In genomic region chr20:50790651-50791277, GRCh38 we compare ENCODE assay signal across 1 cellular context.
TF ChIP-seq lines count a peak whose summit lies in the region.

No MANE protein-coding gene starts in this region.

TF ChIP-seq in HepG2, 621 proteins besides CTCF, POLR2A, EP300 and RAD21 (continued from another document and continues in another):
- peak; percentile 79; the same call in 1 of the 2 replicates for TF ChIP-seq ISX (CRISPR knock-in tag; conservative IDR thresholded peaks at IDR 0.05)
- TF ChIP-seq KDM5A (IDR thresholded peaks at IDR 0.05; ENCODE audit: borderline replicate concordance, low read length) = no peak
- TF ChIP-seq SKI (IDR thresholded peaks at IDR 0.05; ENCODE audit: partially characterized antibody) = peak; percentile 40
- TF ChIP-seq EEA1 (CRISPR knock-in tag; IDR thresholded peaks at IDR 0.05; ENCODE audit: borderline replicate concordance) = no peak
- TF ChIP-seq ZNF577 (CRISPR knock-in tag; IDR thresholded peaks at IDR 0.05; ENCODE audit: borderline replicate concordance, low read depth) = no peak
- TF ChIP-seq, protein P1, sequence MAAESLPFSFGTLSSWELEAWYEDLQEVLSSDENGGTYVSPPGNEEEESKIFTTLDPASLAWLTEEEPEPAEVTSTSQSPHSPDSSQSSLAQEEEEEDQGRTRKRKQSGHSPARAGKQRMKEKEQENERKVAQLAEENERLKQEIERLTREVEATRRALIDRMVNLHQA (CRISPR knock-in tag; IDR thresholded peaks at IDR 0.05) = no peak
- TF ChIP-seq ARNT2 (CRISPR knock-in tag; IDR thresholded peaks at IDR 0.05; ENCODE audit: low read depth) = peak; percentile 94
- no peak; the same call in 1 of the 2 replicates for TF ChIP-seq ZZZ3 (CRISPR knock-in tag; IDR thresholded peaks at IDR 0.05; ENCODE audit: borderline replicate concordance)
- 0 out of 2 replicates have a peak, but pooled peaks have one; percentile 22 for TF ChIP-seq CAMTA2 (CRISPR knock-in tag; IDR thresholded peaks at IDR 0.05; ENCODE audit: borderline replicate concordance)
- TF ChIP-seq ZNF296 (CRISPR knock-in tag; conservative IDR thresholded peaks at IDR 0.05) = 0 out of 2 replicates have a peak, but pooled peaks have one; percentile 69
- TF ChIP-seq ZNF879 (CRISPR knock-in tag; IDR thresholded peaks at IDR 0.05) = peak; percentile 55; the same call in 1 of the 2 replicates
- TF ChIP-seq NR2C2 (CRISPR knock-in tag; IDR thresholded peaks at IDR 0.05; ENCODE audit: borderline replicate concordance) = peak; percentile 25; the same call in 1 of the 2 replicates
- peak; percentile 86; the same call in 1 of the 2 replicates for TF ChIP-seq ELK4 (CRISPR knock-in tag; IDR thresholded peaks at IDR 0.05; ENCODE audit: borderline replicate concordance)
- TF ChIP-seq SRF (IDR thresholded peaks at IDR 0.05; ENCODE audit: low read depth, low read length) = peak; percentile 2; the same call in 1 of the 2 replicates
- TF ChIP-seq RORA (CRISPR knock-in tag; IDR thresholded peaks at IDR 0.05) = no peak
- 0 out of 2 replicates have a peak, but pooled peaks have one; percentile 63 for TF ChIP-seq ZNF343 (CRISPR knock-in tag; IDR thresholded peaks at IDR 0.05)
- TF ChIP-seq ZNF512B (CRISPR knock-in tag; IDR thresholded peaks at IDR 0.05; ENCODE audit: borderline replicate concordance) = no peak
- TF ChIP-seq TCF7 (IDR thresholded peaks at IDR 0.05; ENCODE audit: low read depth) = no peak
- no peak for TF ChIP-seq ZNF101 (CRISPR knock-in tag; IDR thresholded peaks at IDR 0.05; ENCODE audit: borderline replicate concordance, low read depth)
- TF ChIP-seq ZNF614 (CRISPR knock-in tag; IDR thresholded peaks at IDR 0.05; ENCODE audit: borderline replicate concordance) = peak; percentile 92; the same call in 1 of the 2 replicates
- TF ChIP-seq ZXDC (CRISPR knock-in tag; IDR thresholded peaks at IDR 0.05) = peak; percentile 98
- TF ChIP-seq NFYB (CRISPR knock-in tag; IDR thresholded peaks at IDR 0.05) = no peak; the same call in 1 of the 2 replicates
- no peak for TF ChIP-seq ZNF260 (CRISPR knock-in tag; IDR thresholded peaks at IDR 0.05; ENCODE audit: borderline replicate concordance, low read depth)
- TF ChIP-seq, protein P2, sequence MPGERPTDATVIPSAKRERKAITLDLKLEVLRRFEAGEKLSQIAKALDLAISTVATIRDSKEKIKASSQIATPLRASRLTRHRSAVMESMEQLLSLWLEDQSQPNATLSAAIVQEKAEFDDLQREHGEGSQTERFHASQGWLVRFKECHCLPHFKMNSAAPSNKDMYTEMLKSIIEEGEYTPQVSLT (CRISPR knock-in tag; IDR thresholded peaks at IDR 0.05; ENCODE audit: borderline replicate concordance, low read depth) = no peak
- peak; percentile 97 for TF ChIP-seq BRCA1 (CRISPR knock-in tag; IDR thresholded peaks at IDR 0.05)
- TF ChIP-seq CEBPB (IDR thresholded peaks at IDR 0.05; ENCODE audit: borderline replicate concordance, low read depth, low read length) = no peak
- TF ChIP-seq HHEX (CRISPR knock-in tag; IDR thresholded peaks at IDR 0.05) = no peak
- TF ChIP-seq, protein P3, sequence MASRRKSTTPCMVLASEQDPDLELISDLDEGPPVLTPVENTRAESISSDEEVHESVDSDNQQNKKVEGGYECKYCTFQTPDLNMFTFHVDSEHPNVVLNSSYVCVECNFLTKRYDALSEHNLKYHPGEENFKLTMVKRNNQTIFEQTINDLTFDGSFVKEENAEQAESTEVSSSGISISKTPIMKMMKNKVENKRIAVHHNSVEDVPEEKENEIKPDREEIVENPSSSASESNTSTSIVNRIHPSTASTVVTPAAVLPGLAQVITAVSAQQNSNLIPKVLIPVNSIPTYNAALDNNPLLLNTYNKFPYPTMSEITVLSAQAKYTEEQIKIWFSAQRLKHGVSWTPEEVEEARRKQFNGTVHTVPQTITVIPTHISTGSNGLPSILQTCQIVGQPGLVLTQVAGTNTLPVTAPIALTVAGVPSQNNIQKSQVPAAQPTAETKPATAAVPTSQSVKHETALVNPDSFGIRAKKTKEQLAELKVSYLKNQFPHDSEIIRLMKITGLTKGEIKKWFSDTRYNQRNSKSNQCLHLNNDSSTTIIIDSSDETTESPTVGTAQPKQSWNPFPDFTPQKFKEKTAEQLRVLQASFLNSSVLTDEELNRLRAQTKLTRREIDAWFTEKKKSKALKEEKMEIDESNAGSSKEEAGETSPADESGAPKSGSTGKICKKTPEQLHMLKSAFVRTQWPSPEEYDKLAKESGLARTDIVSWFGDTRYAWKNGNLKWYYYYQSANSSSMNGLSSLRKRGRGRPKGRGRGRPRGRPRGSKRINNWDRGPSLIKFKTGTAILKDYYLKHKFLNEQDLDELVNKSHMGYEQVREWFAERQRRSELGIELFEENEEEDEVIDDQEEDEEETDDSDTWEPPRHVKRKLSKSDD (CRISPR knock-in tag; IDR thresholded peaks at IDR 0.05; ENCODE audit: low read depth) = 0 out of 2 replicates have a peak, but pooled peaks have one; percentile 72
- TF ChIP-seq AHR (CRISPR knock-in tag; IDR thresholded peaks at IDR 0.05) = peak; percentile 96
- TF ChIP-seq ZNF850 (CRISPR knock-in tag; conservative IDR thresholded peaks at IDR 0.05) = 0 out of 2 replicates have a peak, but pooled peaks have one; percentile 79
- peak; percentile 98 for TF ChIP-seq ZNF556 (CRISPR knock-in tag; IDR thresholded peaks at IDR 0.05; ENCODE audit: borderline replicate concordance)
- TF ChIP-seq ZNF225 (CRISPR knock-in tag; IDR thresholded peaks at IDR 0.05) = peak; percentile 95
- peak; percentile 74; the same call in 1 of the 2 replicates for TF ChIP-seq ZNF136 (CRISPR knock-in tag; IDR thresholded peaks at IDR 0.05; ENCODE audit: low read depth)
- TF ChIP-seq ZSCAN20 (CRISPR knock-in tag; IDR thresholded peaks at IDR 0.05; ENCODE audit: borderline replicate concordance) = peak; percentile 80; the same call in 1 of the 2 replicates
- no peak for TF ChIP-seq ZBTB37 (CRISPR knock-in tag; IDR thresholded peaks at IDR 0.05)
- TF ChIP-seq RFXAP (CRISPR knock-in tag; IDR thresholded peaks at IDR 0.05; ENCODE audit: borderline replicate concordance) = peak; percentile 92
- no peak; the same call in 1 of the 2 replicates for TF ChIP-seq ZSCAN5A (CRISPR knock-in tag; IDR thresholded peaks at IDR 0.05; ENCODE audit: borderline replicate concordance)
- TF ChIP-seq ZNF841 (CRISPR knock-in tag; IDR thresholded peaks at IDR 0.05; ENCODE audit: borderline replicate concordance) = no peak
- no peak; the same call in 1 of the 2 replicates for TF ChIP-seq SP2 (CRISPR knock-in tag; IDR thresholded peaks at IDR 0.05)
- TF ChIP-seq ZBTB10 (CRISPR knock-in tag; IDR thresholded peaks at IDR 0.05; ENCODE audit: borderline replicate concordance) = peak; percentile 92; the same call in 1 of the 2 replicates
- TF ChIP-seq, protein P4, sequence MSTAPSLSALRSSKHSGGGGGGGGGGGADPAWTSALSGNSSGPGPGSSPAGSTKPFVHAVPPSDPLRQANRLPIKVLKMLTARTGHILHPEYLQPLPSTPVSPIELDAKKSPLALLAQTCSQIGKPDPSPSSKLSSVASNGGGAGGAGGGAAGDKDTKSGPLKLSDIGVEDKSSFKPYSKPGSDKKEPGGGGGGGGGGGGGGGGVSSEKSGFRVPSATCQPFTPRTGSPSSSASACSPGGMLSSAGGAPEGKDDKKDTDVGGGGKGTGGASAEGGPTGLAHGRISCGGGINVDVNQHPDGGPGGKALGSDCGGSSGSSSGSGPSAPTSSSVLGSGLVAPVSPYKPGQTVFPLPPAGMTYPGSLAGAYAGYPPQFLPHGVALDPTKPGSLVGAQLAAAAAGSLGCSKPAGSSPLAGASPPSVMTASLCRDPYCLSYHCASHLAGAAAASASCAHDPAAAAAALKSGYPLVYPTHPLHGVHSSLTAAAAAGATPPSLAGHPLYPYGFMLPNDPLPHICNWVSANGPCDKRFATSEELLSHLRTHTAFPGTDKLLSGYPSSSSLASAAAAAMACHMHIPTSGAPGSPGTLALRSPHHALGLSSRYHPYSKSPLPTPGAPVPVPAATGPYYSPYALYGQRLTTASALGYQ (CRISPR knock-in tag; IDR thresholded peaks at IDR 0.05) = peak; percentile 90
- TF ChIP-seq AGO2 (optimal IDR thresholded peaks at IDR 0.05; ENCODE audit: low read depth, low read length) = peak; percentile 52
- no peak for TF ChIP-seq PCBP2 (optimal IDR thresholded peaks at IDR 0.05; ENCODE audit: low read depth, low read length, poor library complexity, severe bottlenecking)
- TF ChIP-seq ZFP37 (CRISPR knock-in tag; IDR thresholded peaks at IDR 0.05; ENCODE audit: borderline replicate concordance) = peak; percentile 66; the same call in 1 of the 2 replicates
